In the genomic region with DNA sequence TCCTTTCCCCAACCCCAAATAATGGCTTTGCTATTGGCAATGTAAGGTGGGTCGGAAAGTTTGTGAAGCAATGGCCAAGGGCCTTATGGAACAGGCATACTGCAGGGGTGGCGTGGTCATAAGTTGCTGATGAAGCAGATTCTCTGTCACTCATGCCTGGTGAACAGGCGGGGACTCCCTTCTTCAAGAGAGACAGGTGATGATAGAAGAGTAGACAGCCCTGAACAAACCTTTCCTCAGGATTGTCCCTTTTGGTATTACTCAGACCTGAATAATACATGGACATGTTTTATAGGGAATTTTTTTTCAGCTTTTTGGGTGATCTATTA, we compare ENCODE assay signal across 33 cellular contexts.
"Had no signal": no experiment of that assay in that cellular context is flagged by ENCODE, and none has a peak within 500 bp of the region (broad histone marks: within the 10 kb centered on the region; RNA-seq: fewer than 3 reads in every experiment).

No MANE protein-coding gene starts in this region.

- FAIRE-seq: astrocyte had no signal

- H3K27ac ChIP-seq: adrenal gland, body of pancreas, breast epithelium, WERI-Rb-1 had no signal

- H3K4me1 ChIP-seq: adrenal gland, body of pancreas, breast epithelium had no signal

- H3K9me3 ChIP-seq: adrenal gland, body of pancreas, breast epithelium had no signal

- DNase-seq: activated CD4-positive, alpha-beta memory T cell treated with anti-CD3 and anti-CD28 coated beads, Interleukin-2, amount 10 ng/mL, durations not matched to agents 7 days and 5 days; activated CD4-positive, alpha-beta T cell treated with anti-CD3 and anti-CD28 coated beads for 1 hour; activated CD4-positive, alpha-beta T cell treated with anti-CD3 and anti-CD28 coated beads for 36 hours; activated CD4-positive, alpha-beta T cell treated with anti-CD3 and anti-CD28 coated beads for 48 hours; activated CD4-positive, alpha-beta T cell treated with anti-CD3 and anti-CD28 coated beads, Interleukin-2, amount 10 ng/mL, durations not matched to agents 7 days and 5 days; activated CD4-positive, alpha-beta T cell treated with anti-CD3 and anti-CD28 coated beads, Interleukin-2, amount 50 U/mL, for 48 hours; activated CD4-positive, CD25-positive, alpha-beta regulatory T cell; activated CD8-positive, alpha-beta memory T cell treated with anti-CD3 and anti-CD28 coated beads for 24 hours; activated CD8-positive, alpha-beta memory T cell treated with anti-CD3 and anti-CD28 coated beads, Interleukin-2, amount 10 ng/mL, durations not matched to agents 7 days and 5 days; activated CD8-positive, alpha-beta memory T cell treated with anti-CD3 and anti-CD28 coated beads, Interleukin-2, amount 50 U/mL, for 48 hours; activated CD8-positive, alpha-beta T cell treated with anti-CD3 and anti-CD28 coated beads, Interleukin-2, amount 10 ng/mL, durations not matched to agents 7 days and 5 days; activated effector memory CD4-positive, alpha-beta T cell treated with Interleukin-2 at 50 U/mL for 16 hours; activated gamma-delta T cell; activated naive CD4-positive, alpha-beta T cell; activated naive CD4-positive, alpha-beta T cell treated with anti-CD3 and anti-CD28 coated beads for 36 hours; activated naive CD4-positive, alpha-beta T cell treated with anti-CD3 and anti-CD28 coated beads, Interleukin-2, amount 50 U/mL, for 16 hours; activated naive CD8-positive, alpha-beta T cell treated with anti-CD3 and anti-CD28 coated beads for 36 hours; activated T-cell treated with anti-CD3 and anti-CD28 coated beads, Interleukin-2, amount 50 U/mL, for 24 hours; activated T-cell treated with anti-CD3 and anti-CD28 coated beads, Interleukin-2, amount 50 U/mL, for 48 hours; adrenal gland; amniotic stem cell; aorta; body of pancreas; central memory CD4-positive, alpha-beta T cell; T-helper 17 cell; T1000; WERI-Rb-1 had no signal

- ATAC-seq: activated CD4-positive, alpha-beta T cell treated with anti-CD3 and anti-CD28 coated beads for 36 hours; activated CD4-positive, CD25-positive, alpha-beta regulatory T cell treated with anti-CD3 and anti-CD28 coated beads, Interleukin-2, amount 50 U/mL, for 24 hours; activated CD8-positive, alpha-beta memory T cell treated with anti-CD3 and anti-CD28 coated beads, Interleukin-2, amount 10 ng/mL, durations not matched to agents 7 days and 5 days; activated CD8-positive, alpha-beta T cell treated with anti-CD3 and anti-CD28 coated beads, Interleukin-2, amount 10 ng/mL, durations not matched to agents 7 days and 5 days; activated naive CD4-positive, alpha-beta T cell treated with anti-CD3 and anti-CD28 coated beads, Interleukin-2, amount 50 U/mL, for 72 hours; body of pancreas; T-helper 17 cell; WTC11 had no signal

- H3K4me3 ChIP-seq: adrenal gland, body of pancreas, breast epithelium had no signal

- H3K27me3 ChIP-seq: adrenal gland, body of pancreas, brain microvascular endothelial cell, breast epithelium had no signal

- H3K36me3 ChIP-seq: adrenal gland, breast epithelium, WERI-Rb-1 had no signal
